In genomic region chr7:46751471-46751870, GRCh38 we compare ENCODE assay signal across 22 cellular contexts.
"Had no signal": no experiment of that assay in that cellular context is flagged by ENCODE, and none has a peak within 500 bp of the region (broad histone marks: within the 10 kb centered on the region; RNA-seq: fewer than 3 reads in every experiment).

No MANE protein-coding gene starts in this region.

- H3K27me3 ChIP-seq: esophagus squamous epithelium, heart right ventricle had no signal

- H3K4me3 ChIP-seq: esophagus squamous epithelium, heart right ventricle, mucosa of descending colon, SK-N-MC had no signal

- FAIRE-seq: bronchial epithelial cell, endothelial cell of umbilical vein had no signal

- H3K9me3 ChIP-seq: esophagus squamous epithelium, heart right ventricle, mucosa of descending colon had no signal

- H3K79me2 ChIP-seq: parathyroid adenoma had no signal

- ATAC-seq: activated CD8-positive, alpha-beta T cell treated with anti-CD3 and anti-CD28 coated beads, Interleukin-2, amount 10 ng/mL, durations not matched to agents 7 days and 5 days; activated T-cell treated with anti-CD3 and anti-CD28 coated beads, Interleukin-2, amount 50 U/mL, for 4 hours; mucosa of descending colon; stimulated activated naive CD8-positive, alpha-beta T cell treated with anti-CD3 and anti-CD28 coated beads, Interleukin-15, Interleukin-2, amounts not matched to agents 100 U/mL and 50 U/mL, for 24 hours had no signal

- H3K36me3 ChIP-seq: esophagus squamous epithelium, heart right ventricle had no signal

- H3K4me1 Mint-ChIP-seq: activated CD4-positive, alpha-beta T cell treated with anti-CD3 and anti-CD28 coated beads, Interleukin-2, amount 10 ng/mL, durations not matched to agents 7 days and 5 days; naive B cell had no signal

- H3K4me3 Mint-ChIP-seq: activated CD4-positive, alpha-beta T cell treated with anti-CD3 and anti-CD28 coated beads, Interleukin-2, amount 10 ng/mL, durations not matched to agents 7 days and 5 days; activated CD8-positive, alpha-beta T cell treated with anti-CD3 and anti-CD28 coated beads, Interleukin-2, amount 10 ng/mL, durations not matched to agents 7 days and 5 days; activated naive CD4-positive, alpha-beta T cell treated with anti-CD3 and anti-CD28 coated beads for 36 hours; activated T-cell treated with anti-CD3 and anti-CD28 coated beads, Interleukin-2, amount 50 U/mL, for 4 hours; naive B cell; type B pancreatic cell had no signal

- H3K27ac Mint-ChIP-seq: activated CD4-positive, alpha-beta T cell treated with anti-CD3 and anti-CD28 coated beads, Interleukin-2, amount 10 ng/mL, durations not matched to agents 7 days and 5 days; activated CD8-positive, alpha-beta T cell treated with anti-CD3 and anti-CD28 coated beads, Interleukin-2, amount 10 ng/mL, durations not matched to agents 7 days and 5 days; activated naive CD4-positive, alpha-beta T cell treated with anti-CD3 and anti-CD28 coated beads for 36 hours; naive B cell; type B pancreatic cell had no signal

- H3K9ac ChIP-seq: parathyroid adenoma had no signal

- H3K27me3 Mint-ChIP-seq: activated CD4-positive, alpha-beta T cell treated with anti-CD3 and anti-CD28 coated beads, Interleukin-2, amount 10 ng/mL, durations not matched to agents 7 days and 5 days; type B pancreatic cell had no signal

- H2AFZ ChIP-seq: parathyroid adenoma had no signal

- DNase-seq: activated CD4-positive, alpha-beta T cell treated with anti-CD3 and anti-CD28 coated beads, Interleukin-2, amount 10 ng/mL, durations not matched to agents 7 days and 5 days; activated CD4-positive, CD25-positive, alpha-beta regulatory T cell; activated CD8-positive, alpha-beta T cell treated with anti-CD3 and anti-CD28 coated beads, Interleukin-2, amount 10 ng/mL, durations not matched to agents 7 days and 5 days; activated naive CD4-positive, alpha-beta T cell treated with anti-CD3 and anti-CD28 coated beads for 36 hours; activated T-cell treated with anti-CD3 and anti-CD28 coated beads, Interleukin-2, amount 50 U/mL, for 4 hours; dermis blood vessel endothelial cell; effector memory CD4-positive, alpha-beta T cell; esophagus squamous epithelium; heart right ventricle; mucosa of descending colon; naive B cell; retina; stimulated activated CD4-positive, alpha-beta T cell treated with anti-CD3 and anti-CD28 coated beads, Interleukin-12 subunit alpha, Interleukin-12 subunit beta, amount 100 ng/mL, for 4 hours; stimulated activated CD4-positive, alpha-beta T cell treated with anti-CD3 and anti-CD28 coated beads, Interleukin-1b, Interleukin-23, amount 100 ng/mL, for 48 hours; stimulated activated naive CD8-positive, alpha-beta T cell treated with anti-CD3 and anti-CD28 coated beads, Interleukin-15, Interleukin-2, amounts not matched to agents 100 U/mL and 50 U/mL, for 24 hours; substantia nigra; T1000 had no signal

- H3K4me1 ChIP-seq: parathyroid adenoma had no signal

- H3K9me3 Mint-ChIP-seq: type B pancreatic cell had no signal

- H3K27ac ChIP-seq: esophagus squamous epithelium, heart right ventricle, parathyroid adenoma, SK-N-MC had no signal

- H3K36me3 Mint-ChIP-seq: naive B cell, type B pancreatic cell had no signal
